ENCODE assay signal across 24 cellular contexts in genomic region chr1:115527746-115528145, GRCh38.
"Had no signal": no experiment of that assay in that cellular context is flagged by ENCODE, and none has a peak within 500 bp of the region (broad histone marks: within the 10 kb centered on the region; RNA-seq: fewer than 3 reads in every experiment).

No MANE protein-coding gene starts in this region.

- ATAC-seq: activated CD4-positive, alpha-beta T cell treated with anti-CD3 and anti-CD28 coated beads for 36 hours; activated T-cell treated with anti-CD3 and anti-CD28 coated beads, Interleukin-2, amount 50 U/mL, for 4 hours; effector memory CD8-positive, alpha-beta T cell; left lung; natural killer cell; right cardiac atrium; stimulated activated effector memory CD8-positive, alpha-beta T cell treated with anti-CD3 and anti-CD28 coated beads, Interleukin-12 subunit alpha, Interleukin-12 subunit beta, amount 100 ng/mL, for 72 hours; stimulated activated naive CD8-positive, alpha-beta T cell treated with anti-CD3 and anti-CD28 coated beads, Interleukin-15, amount 100 ng/mL, for 72 hours had no signal

- H3K4me1 ChIP-seq: adrenal gland, colonic mucosa, left lung, parathyroid adenoma, suprapubic skin had no signal

- H3K36me3 ChIP-seq: adrenal gland, colonic mucosa, left lung, suprapubic skin, tibial nerve had no signal

- DNase-seq: activated B cell treated with CpG ODN at 0.5 μM for 24 hours; activated CD4-positive, alpha-beta T cell treated with anti-CD3 and anti-CD28 coated beads for 36 hours; activated CD4-positive, alpha-beta T cell treated with anti-CD3 and anti-CD28 coated beads, Interleukin-2, amount 50 U/mL, for 4 hours; activated CD8-positive, alpha-beta memory T cell treated with anti-CD3 and anti-CD28 coated beads, Interleukin-2, amount 50 U/mL, for 48 hours; activated naive CD4-positive, alpha-beta T cell; activated T-cell treated with anti-CD3 and anti-CD28 coated beads, Interleukin-2, amount 50 U/mL, for 4 hours; adrenal gland; colonic mucosa; dorsolateral prefrontal cortex; effector memory CD8-positive, alpha-beta T cell; left lung; midbrain; natural killer cell; right cardiac atrium; stimulated activated CD4-positive, alpha-beta T cell treated with anti-CD3 and anti-CD28 coated beads, Interleukin-1b, Interleukin-23, amount 100 ng/mL, for 48 hours; stimulated activated naive CD8-positive, alpha-beta T cell treated with anti-CD3 and anti-CD28 coated beads, Interleukin-15, amount 100 ng/mL, for 72 hours; T-helper 1 cell had no signal

- H3K9me3 ChIP-seq: adrenal gland, colonic mucosa, left lung, suprapubic skin, tibial nerve had no signal

- H3K79me2 ChIP-seq: parathyroid adenoma had no signal

- H3K27me3 ChIP-seq: adrenal gland, colonic mucosa, left lung, suprapubic skin, tibial nerve had no signal

- FAIRE-seq: endothelial cell of umbilical vein, urothelium cell line had no signal

- H3K9ac ChIP-seq: parathyroid adenoma had no signal

- H2AFZ ChIP-seq: parathyroid adenoma had no signal

- H3K27ac ChIP-seq: adrenal gland, colonic mucosa, dorsolateral prefrontal cortex, left lung, parathyroid adenoma, suprapubic skin, tibial nerve had no signal

- H3K4me3 ChIP-seq: adrenal gland, colonic mucosa, dorsolateral prefrontal cortex, left lung, lung, suprapubic skin, tibial nerve had no signal
